8 cellular contexts compared by ENCODE assay signal in genomic region chr16:369866-370436, GRCh38. TPM values are rescaled to one million over a fixed set of nuclear protein-coding genes. Genes with fewer than 3 reads are reported as not detected.
DNase-seq lines count a peak whose midpoint lies in the region; ATAC-seq and TF ChIP-seq lines count a peak whose summit lies in the region.

No MANE protein-coding gene starts in this region.

- POLR2A ChIA-PET in CD4-positive, alpha-beta memory T cell (lab: Charles Lee; ENCODE audit: partially characterized antibody): interaction anchor here (0.5 to 2.5 kb wide), 11 partner anchors 10 to 145 kb away, joined by 3 to 20 read pairs (median 6); partner anchors contain the start of genes DECR2, FAM234A, LUC7L and RAB11FIP3

- no peaks in the 10 kb centered on the region; the same call in 1 of the 2 replicates for H4K20me1 ChIP-seq in OCI-LY3 (ENCODE audit: insufficient read depth, low read length)

- H3K4me2 ChIP-seq in OCI-LY3 (ENCODE audit: low read length): peak overlapping the region; percentile 86

- H3K36me3 ChIP-seq in CD4-positive, alpha-beta memory T cell (ENCODE audit: insufficient read depth, low read length): peaks cover 26% of the 10 kb centered on the region
- H3K36me3 ChIP-seq in OCI-LY3 (replicated peaks; ENCODE audit: low read depth, low read length): peaks cover 17% of the 10 kb centered on the region
- peaks cover 3 to 56% of the 10 kb centered on the region in 2 donors for H3K36me3 ChIP-seq in esophagus (ENCODE audit: control insufficient read depth in 2 of 2, insufficient read depth in 2 of 2, low read length in 1 of 2)

- CTCF ChIA-PET in CD4-positive, alpha-beta memory T cell (lab: Charles Lee; ENCODE audit: partially characterized antibody): interaction anchor here (0.6 to 1.3 kb wide), 6 partner anchors 7 to 318 kb away, joined by 3 read pairs; no protein-coding TSS in a partner anchor

- peaks cover 26% of the 10 kb centered on the region for H3K4me1 ChIP-seq in CD4-positive, alpha-beta memory T cell (ENCODE audit: insufficient read depth, low read length)
- H3K4me1 ChIP-seq in OCI-LY3 (ENCODE audit: low read length): peaks cover 13% of the 10 kb centered on the region
- peaks cover 0 to 3% of the 10 kb centered on the region in 2 donors for H3K4me1 ChIP-seq in esophagus (ENCODE audit: control insufficient read depth in 2 of 2, insufficient read depth in 2 of 2, low read length in 1 of 2)

- intact Hi-C loops in CD4-positive, alpha-beta memory T cell (cut with micrococcal nuclease): loop anchor here (1.0 to 10.0 kb wide), 5 partner anchors 12 to 215 kb away; partner anchors contain the start of genes AXIN1 and RAB11FIP3

- H3K36me3 Mint-ChIP-seq in CD4-positive, alpha-beta memory T cell: peaks cover 7 to 17% of the 10 kb centered on the region in 2 donors

- H3K9ac ChIP-seq in OCI-LY3 (ENCODE audit: low read length): peak overlapping the region; percentile 50

- H3K4me3 Mint-ChIP-seq in CD4-positive, alpha-beta memory T cell: peak overlapping the region in 5 of 8 donors; percentile 41 to 90 (median 67)

- no peak for TF ChIP-seq CTCF in OCI-LY3 (IDR thresholded peaks at IDR 0.05; ENCODE audit: low read depth, low read length)
- TF ChIP-seq CTCF in omental fat pad (IDR thresholded peaks at IDR 0.05): no peak

- H2AFZ ChIP-seq in OCI-LY3 (ENCODE audit: low read depth, low read length): no peak overlapping the region

- no peaks in the 10 kb centered on the region for H3K9me3 Mint-ChIP-seq in CD4-positive, alpha-beta memory T cell

- peak overlapping the region in 1 of 7 donors; percentile 73 for H3K27ac Mint-ChIP-seq in CD4-positive, alpha-beta memory T cell

- H3K4me3 ChIP-seq in CD4-positive, alpha-beta memory T cell (ENCODE audit: low read length in 2 of 2): peak overlapping the region in 1 of 2 donors; percentile 19
- H3K4me3 ChIP-seq in OCI-LY3 (ENCODE audit: low read length) (peak overlapping the region; percentile 68), esophagus (ENCODE audit: low read depth in 1 of 2, low read length in 2 of 2) (peak overlapping the region; percentile 14 to 49)

- ATAC-seq in omental fat pad (ENCODE audit: low FRiP score) (peak; percentile 3), GM18520 (IDR thresholded peaks at IDR 0.05; ENCODE audit: unreplicated experiment) (no peak), HG03565 (IDR thresholded peaks at IDR 0.05; ENCODE audit: unreplicated experiment) (no peak)

- H3K4me1 Mint-ChIP-seq in CD4-positive, alpha-beta memory T cell: peaks cover 3 to 20% (median 13%) of the 10 kb centered on the region in 4 donors

- DNase-seq in CD4-positive, alpha-beta memory T cell: no peak
- DNase-seq in omental fat pad (ENCODE audit: low spot score): no peak
- no peak for DNase-seq in NOMO-1 treated with DMSO at 0.1 percent for 48 hours (lab: John Stamatoyannopoulos, UW; ENCODE audit: unreplicated experiment)
- DNase-seq in effector CD4-positive, alpha-beta T cell: no peak

- no peaks in the 10 kb centered on the region for H3K27me3 ChIP-seq in CD4-positive, alpha-beta memory T cell (ENCODE audit: insufficient read depth, low read length)
- no peaks in the 10 kb centered on the region for H3K27me3 ChIP-seq in OCI-LY3 (ENCODE audit: low read depth, low read length)
- no peaks in the 10 kb centered on the region for H3K27me3 ChIP-seq in esophagus (ENCODE audit: control insufficient read depth in 1 of 2, insufficient read depth in 2 of 2, low read length in 2 of 2)

- H3K27ac ChIP-seq in CD4-positive, alpha-beta memory T cell (ENCODE audit: low read depth, low read length): peak overlapping the region; percentile 42
- H3K27ac ChIP-seq in OCI-LY3 (ENCODE audit: low read length) (no peak overlapping the region), esophagus (ENCODE audit: low read depth in 2 of 2, low read length in 1 of 2) (no peak overlapping the region)

- H3K79me2 ChIP-seq in OCI-LY3 (ENCODE audit: low read length): peaks cover 6% of the 10 kb centered on the region; the same call in 1 of the 2 replicates

- no peaks in the 10 kb centered on the region for H3K9me3 ChIP-seq in CD4-positive, alpha-beta memory T cell (ENCODE audit: control insufficient read depth in 1 of 2, low read length in 2 of 2)
- no peaks in the 10 kb centered on the region for H3K9me3 ChIP-seq in OCI-LY3 (ENCODE audit: insufficient read depth, low read length)
- H3K9me3 ChIP-seq in esophagus (ENCODE audit: control insufficient read depth in 2 of 2, insufficient read depth in 1 of 2, low read depth in 1 of 2, low read length in 1 of 2): no peaks in the 10 kb centered on the region

- no peaks in the 10 kb centered on the region for H3K27me3 Mint-ChIP-seq in CD4-positive, alpha-beta memory T cell

- WGBS in esophagus, 2 donors: 19 to 26% methylated on average over 38 to 44 of the region's 44 CpGs

RNA-seq across cellular contexts. Expression of gene MRPL28, which starts 0.4 kb away (rescaled TPM):
- 10 to 100 TPM; 27.9 to 29.2 TPM for total RNA-seq in CD4-positive, alpha-beta memory T cell
- polyA plus RNA-seq in CD4-positive, alpha-beta memory T cell: 10 to 100 TPM; 58.6 to 59.2 TPM
- 10 to 100 TPM; 54.5 to 75.9 TPM for polyA plus RNA-seq in esophagus
- 10 to 100 TPM; 53.3 to 58.2 (median 53.9) TPM for total RNA-seq in omental fat pad

RNA-seq across cellular contexts. Expression of gene PGAP6, which starts 11.8 kb away (rescaled TPM):
- 10 to 100 TPM; 72.2 to 73.5 TPM for total RNA-seq in CD4-positive, alpha-beta memory T cell
- 10 to 100 TPM; 22.7 to 40.5 TPM for polyA plus RNA-seq in CD4-positive, alpha-beta memory T cell
- polyA plus RNA-seq in esophagus: 10 to 100 TPM; 30.3 to 44.3 TPM
- total RNA-seq in omental fat pad: 10 to 100 TPM; 27.3 to 41.1 (median 39.0) TPM

RNA-seq across cellular contexts. Expression of gene AXIN1, which starts 17.4 kb away (rescaled TPM):
- total RNA-seq in CD4-positive, alpha-beta memory T cell: 10 to 100 TPM; 40.3 to 43.0 TPM
- 1 to 10 TPM in 1 of 2 donors, under 1 TPM in 1; 0.67 to 6.0 TPM for polyA plus RNA-seq in CD4-positive, alpha-beta memory T cell
- polyA plus RNA-seq in esophagus: 10 to 100 TPM; 11.9 to 16.7 TPM
- total RNA-seq in omental fat pad: 10 to 100 TPM; 17.0 to 36.6 (median 20.9) TPM

RNA-seq across cellular contexts. Expression of gene NME4, which starts 27.0 kb away (rescaled TPM):
- 10 to 100 TPM; 34.9 to 35.4 TPM for total RNA-seq in CD4-positive, alpha-beta memory T cell
- polyA plus RNA-seq in CD4-positive, alpha-beta memory T cell: 10 to 100 TPM; 54.4 to 61.7 TPM
- polyA plus RNA-seq in esophagus: 10 to 100 TPM; 40.3 to 41.9 TPM
- total RNA-seq in omental fat pad: 100 to 1,000 TPM in 1 of 4 donors, 10 to 100 TPM in 3; 49.5 to 115 (median 79.3) TPM

RNA-seq across cellular contexts. Expression of gene DECR2, which starts 31.7 kb away (rescaled TPM):
- 1 to 10 TPM; 5.1 to 7.3 TPM for total RNA-seq in CD4-positive, alpha-beta memory T cell
- 1 to 10 TPM; 3.4 to 4.1 TPM for polyA plus RNA-seq in CD4-positive, alpha-beta memory T cell
- polyA plus RNA-seq in esophagus: 10 to 100 TPM; 15.0 to 24.2 TPM
- 10 to 100 TPM; 16.5 to 30.9 (median 21.4) TPM for total RNA-seq in omental fat pad
